10 cellular contexts compared by ENCODE assay signal in the genomic region with DNA sequence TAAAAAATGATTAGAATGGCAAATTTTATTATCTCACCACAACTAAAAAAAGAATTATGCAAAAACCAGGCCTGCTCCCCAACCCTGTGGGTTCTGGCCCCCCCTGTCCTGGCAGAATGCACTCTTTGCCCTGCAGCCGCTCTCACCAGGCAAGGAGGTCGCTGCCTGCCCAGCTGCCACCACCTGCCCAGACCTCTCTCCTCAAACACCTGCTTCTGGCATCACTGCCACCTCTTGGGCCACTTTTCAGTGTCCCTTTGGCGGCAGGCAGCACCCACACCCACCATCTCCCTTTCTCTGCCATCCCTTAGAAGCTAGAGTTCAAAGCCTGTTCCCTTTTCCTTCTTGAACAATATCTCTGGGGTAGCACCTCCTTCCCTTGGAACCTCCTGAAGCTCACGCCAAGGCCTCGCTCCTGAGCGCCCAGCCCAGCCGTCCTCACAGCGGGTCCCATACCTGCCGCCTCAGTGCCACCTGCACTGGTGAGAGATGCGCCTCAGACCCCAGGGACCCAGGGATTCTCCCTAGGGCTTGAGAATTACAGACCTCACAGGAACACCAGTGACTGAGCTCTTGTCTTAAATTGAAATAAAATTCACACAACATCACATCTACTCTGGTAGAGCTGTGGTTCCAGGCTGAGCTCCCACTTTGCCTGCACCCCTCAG. TPM values are rescaled to one million over a fixed set of nuclear protein-coding genes. Genes with fewer than 3 reads are reported as not detected.
A peak's percentile ranks its signal among the peaks of the same experiment; 100 is the strongest.
DNase-seq lines count a peak whose midpoint lies in the region; ATAC-seq, FAIRE-seq and TF ChIP-seq lines count a peak whose summit lies in the region.
"Had no signal": no experiment of that assay in that cellular context is flagged by ENCODE, and none has a peak within 500 bp of the region (broad histone marks: within the 10 kb centered on the region; RNA-seq: fewer than 3 reads in every experiment).

No MANE protein-coding gene starts in this region.

- no peaks in the 10 kb centered on the region for H3K9me3 Mint-ChIP-seq in activated naive CD8-positive, alpha-beta T cell treated with anti-CD3 and anti-CD28 coated beads for 36 hours
- no peaks in the 10 kb centered on the region for H3K9me3 Mint-ChIP-seq in nephron

- no peak for TF ChIP-seq CTCF in nephron (IDR thresholded peaks at IDR 0.05; ENCODE audit: unreplicated experiment in 3 of 3)

- peaks cover 14% of the 10 kb centered on the region; the same call in 1 of the 2 replicates for H3K36me3 ChIP-seq in SJCRH30

- peaks cover 26% of the 10 kb centered on the region for H3K36me3 Mint-ChIP-seq in activated naive CD8-positive, alpha-beta T cell treated with anti-CD3 and anti-CD28 coated beads for 36 hours
- peaks cover 42% of the 10 kb centered on the region for H3K36me3 Mint-ChIP-seq in nephron (ENCODE audit: low read depth)

- peaks cover 9% of the 10 kb centered on the region for H3K4me1 ChIP-seq in SJCRH30
- H3K4me1 ChIP-seq: ascending aorta had no signal

- H3K9me3 ChIP-seq in SJCRH30 (replicated peaks), result no peaks in the 10 kb centered on the region
- H3K9me3 ChIP-seq: ascending aorta had no signal

- no peak overlapping the region for H3K27ac ChIP-seq in SJCRH30

- H3K27ac Mint-ChIP-seq in activated naive CD8-positive, alpha-beta T cell treated with anti-CD3 and anti-CD28 coated beads for 36 hours, result peak overlapping the region; percentile 87
- peak overlapping the region; percentile 86 to 92 (median 92) for H3K27ac Mint-ChIP-seq in nephron

- no peaks in the 10 kb centered on the region for H3K27me3 Mint-ChIP-seq in activated naive CD8-positive, alpha-beta T cell treated with anti-CD3 and anti-CD28 coated beads for 36 hours
- no peaks in the 10 kb centered on the region for H3K27me3 Mint-ChIP-seq in nephron (ENCODE audit: low read depth)

- no peak overlapping the region for H3K4me3 ChIP-seq in SJCRH30
- H3K4me3 ChIP-seq: ascending aorta had no signal

- FAIRE-seq in GM12891 (lab: Jason Lieb, UNC), result no peak

- no peak for DNase-seq in GM12891 (ENCODE audit: insufficient read length, low spot score)
- DNase-seq in activated naive CD8-positive, alpha-beta T cell treated with anti-CD3 and anti-CD28 coated beads for 36 hours, result no peak
- no peak for DNase-seq in SJCRH30
- DNase-seq in retina, result no peak
- DNase-seq in NK-92 (lab: John Stamatoyannopoulos, UW; ENCODE audit: unreplicated experiment), result no peak
- DNase-seq: NCI-H1092 had no signal

- ATAC-seq in HG02571 (IDR thresholded peaks at IDR 0.05; ENCODE audit: unreplicated experiment) (peak; percentile 41), HG03045 (IDR thresholded peaks at IDR 0.05; ENCODE audit: unreplicated experiment) (no peak)

- H3K4me1 Mint-ChIP-seq in activated naive CD8-positive, alpha-beta T cell treated with anti-CD3 and anti-CD28 coated beads for 36 hours, result peaks cover 23% of the 10 kb centered on the region
- H3K4me1 Mint-ChIP-seq in nephron, result peaks cover 37% of the 10 kb centered on the region

- TF ChIP-seq POLR2A in GM12891 (IDR thresholded peaks at IDR 0.05; ENCODE audit: low read depth, low read length), result peak; percentile 63

- H3K4me3 Mint-ChIP-seq in activated naive CD8-positive, alpha-beta T cell treated with anti-CD3 and anti-CD28 coated beads for 36 hours, result no peak overlapping the region
- H3K4me3 Mint-ChIP-seq in nephron, result peak overlapping the region in 1 of 3 experiments; percentile 37

- H3K27me3 ChIP-seq in SJCRH30, result no peaks in the 10 kb centered on the region
- H3K27me3 ChIP-seq: ascending aorta had no signal

TF ChIP-seq in GM12891, 5 proteins besides CTCF, POLR2A, EP300 and RAD21:
- no peak for TF ChIP-seq PAX5 (IDR thresholded peaks at IDR 0.05; ENCODE audit: insufficient read depth, low read length, severe bottlenecking)
- no peak for TF ChIP-seq SPI1 (IDR thresholded peaks at IDR 0.05; ENCODE audit: low read depth, low read length)
- no peak for TF ChIP-seq POU2F2 (IDR thresholded peaks at IDR 0.05; ENCODE audit: low read depth, low read length)
- no peak; the same call in 1 of the 2 replicates for TF ChIP-seq POLR2AphosphoS5 (IDR thresholded peaks at IDR 0.05; ENCODE audit: low read depth, low read length)
- no peak for TF ChIP-seq TAF1 (IDR thresholded peaks at IDR 0.05; ENCODE audit: low read depth, low read length)

RNA-seq across cellular contexts. Expression of a gene that starts 44.6 kb away (rescaled TPM):
- polyA plus RNA-seq in GM12891 (2012; ENCODE audit: low read depth, missing spikeins), result 48.9 TPM
- total RNA-seq in activated naive CD8-positive, alpha-beta T cell treated with anti-CD3 and anti-CD28 coated beads for 36 hours, result 10 to 100 TPM; 37.6 to 41.4 TPM
- total RNA-seq in SJCRH30 (2014; rRNA removed; shearing (Covaris generic)), result 17.0 and 25.1 TPM in 2 replicates
